1 cellular context compared by ENCODE assay signal in the genomic region with DNA sequence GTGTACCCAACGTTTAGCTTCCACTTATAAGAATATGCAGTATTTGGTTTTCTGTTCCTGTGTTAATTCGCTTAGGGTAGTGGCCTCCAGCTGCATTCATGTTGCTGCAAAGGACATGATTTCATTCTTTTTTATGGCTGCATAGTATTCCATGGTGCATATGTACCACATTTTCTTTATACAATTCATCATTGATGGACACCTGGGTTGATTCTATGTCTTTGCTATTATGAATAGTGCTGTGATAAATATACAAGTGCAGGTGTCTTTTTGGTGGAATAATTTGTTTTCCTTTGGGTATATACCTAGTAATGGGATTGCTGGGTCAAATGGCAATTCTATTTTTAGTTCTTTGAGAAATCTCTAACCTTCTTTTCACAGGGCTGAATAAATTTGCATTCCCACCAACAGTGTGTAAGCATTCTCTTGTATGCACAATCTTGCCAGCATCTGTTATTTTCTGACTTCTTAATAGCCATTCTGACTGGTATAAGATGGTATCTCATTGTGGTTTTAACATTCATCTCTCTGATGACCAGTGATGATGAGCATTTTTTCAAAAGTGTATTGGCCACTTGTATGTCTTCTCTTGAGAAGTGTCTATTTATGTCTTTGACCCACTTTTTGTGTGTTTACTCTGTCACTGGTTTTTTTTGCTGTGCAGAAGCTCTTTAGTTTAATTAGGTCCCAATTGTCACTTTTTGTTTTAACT.
TF ChIP-seq lines count a peak whose summit lies in the region.

No MANE protein-coding gene starts in this region.

TF ChIP-seq in GM12878, 131 proteins besides CTCF, POLR2A, EP300 and RAD21 (continued from another document and continues in another):
- TF ChIP-seq CEBPZ (IDR thresholded peaks at IDR 0.05; ENCODE audit: low read depth, low read length) (no peak), POU2F2 (IDR thresholded peaks at IDR 0.05; ENCODE audit: borderline replicate concordance, low read depth, low read length) (no peak), HDGF (IDR thresholded peaks at IDR 0.05) (no peak), JUNB (IDR thresholded peaks at IDR 0.05) (no peak), ZNF687 (IDR thresholded peaks at IDR 0.05) (peak; percentile 62), MEF2B (IDR thresholded peaks at IDR 0.05; ENCODE audit: partially characterized antibody, poor library complexity, severe bottlenecking) (peak; percentile 84), ZNF384 (IDR thresholded peaks at IDR 0.05; ENCODE audit: borderline replicate concordance, low read depth, low read length) (peak; percentile 60; the same call in 1 of the 2 replicates), DPF2 (IDR thresholded peaks at IDR 0.05) (no peak), YY1 (IDR thresholded peaks at IDR 0.05; ENCODE audit: low read depth, low read length) (no peak), MYC (IDR thresholded peaks at IDR 0.05; ENCODE audit: insufficient read depth, insufficient read length, insufficient replicate concordance, low read length, severe bottlenecking) (no peak), EGR1 (IDR thresholded peaks at IDR 0.05; ENCODE audit: borderline replicate concordance in 1 of 2, low read depth in 2 of 2, low read length in 2 of 2) (no peak), BACH1 (IDR thresholded peaks at IDR 0.05; ENCODE audit: borderline replicate concordance) (no peak), ZNF207 (IDR thresholded peaks at IDR 0.05; ENCODE audit: borderline replicate concordance) (no peak), USF1 (IDR thresholded peaks at IDR 0.05; ENCODE audit: borderline replicate concordance, extremely low read length, insufficient read depth, low read depth, low read length) (no peak), CBFB (IDR thresholded peaks at IDR 0.05; ENCODE audit: low read depth) (no peak), HDAC6 (IDR thresholded peaks at IDR 0.05; ENCODE audit: unreplicated experiment) (no peak), NFXL1 (IDR thresholded peaks at IDR 0.05; ENCODE audit: borderline replicate concordance) (no peak), BMI1 (IDR thresholded peaks at IDR 0.05; ENCODE audit: borderline replicate concordance) (no peak), MEF2A (IDR thresholded peaks at IDR 0.05; ENCODE audit: insufficient read depth, low read depth, low read length) (peak; percentile 61; the same call in 1 of the 2 replicates), ETV6 (conservative IDR thresholded peaks at IDR 0.05 in 1 of 2, IDR thresholded peaks at IDR 0.05 in 1 of 2; ENCODE audit: borderline replicate concordance in 1 of 2, low read depth in 1 of 2) (no peak), TBL1XR1 (IDR thresholded peaks at IDR 0.05; ENCODE audit: low read depth, low read length) (no peak), GABPA (IDR thresholded peaks at IDR 0.05; ENCODE audit: low read depth) (no peak), JUND (IDR thresholded peaks at IDR 0.05; ENCODE audit: low read depth, low read length) (no peak), TCF12 (IDR thresholded peaks at IDR 0.05; ENCODE audit: low read depth, low read length) (no peak), RBBP5 (conservative IDR thresholded peaks at IDR 0.05) (no peak), IRF4 (IDR thresholded peaks at IDR 0.05; ENCODE audit: low read depth, low read length) (no peak), MYB (IDR thresholded peaks at IDR 0.05; ENCODE audit: borderline replicate concordance, low read depth, low read length) (no peak), ZNF24 (IDR thresholded peaks at IDR 0.05) (no peak), MAX (IDR thresholded peaks at IDR 0.05; ENCODE audit: low read depth, low read length) (no peak), USF2 (IDR thresholded peaks at IDR 0.05; ENCODE audit: borderline replicate concordance, low read depth, low read length) (no peak), STAT1 (conservative IDR thresholded peaks at IDR 0.05) (no peak), HDAC2 (IDR thresholded peaks at IDR 0.05) (no peak), ZBTB11 (CRISPR knock-in tag; IDR thresholded peaks at IDR 0.05) (no peak), STAT3 (IDR thresholded peaks at IDR 0.05; ENCODE audit: low read depth, low read length) (no peak), PML (IDR thresholded peaks at IDR 0.05; ENCODE audit: low read length) (peak; percentile 48; the same call in 1 of the 2 replicates), SMAD1 (IDR thresholded peaks at IDR 0.05; ENCODE audit: low read depth, partially characterized antibody) (peak; percentile 22), SUZ12 (IDR thresholded peaks at IDR 0.05; ENCODE audit: unreplicated experiment) (no peak), SMARCA5 (IDR thresholded peaks at IDR 0.05) (peak; percentile 80; the same call in 1 of the 2 replicates), IKZF1 (conservative IDR thresholded peaks at IDR 0.05) (no peak)
- TF ChIP-seq, protein P1, sequence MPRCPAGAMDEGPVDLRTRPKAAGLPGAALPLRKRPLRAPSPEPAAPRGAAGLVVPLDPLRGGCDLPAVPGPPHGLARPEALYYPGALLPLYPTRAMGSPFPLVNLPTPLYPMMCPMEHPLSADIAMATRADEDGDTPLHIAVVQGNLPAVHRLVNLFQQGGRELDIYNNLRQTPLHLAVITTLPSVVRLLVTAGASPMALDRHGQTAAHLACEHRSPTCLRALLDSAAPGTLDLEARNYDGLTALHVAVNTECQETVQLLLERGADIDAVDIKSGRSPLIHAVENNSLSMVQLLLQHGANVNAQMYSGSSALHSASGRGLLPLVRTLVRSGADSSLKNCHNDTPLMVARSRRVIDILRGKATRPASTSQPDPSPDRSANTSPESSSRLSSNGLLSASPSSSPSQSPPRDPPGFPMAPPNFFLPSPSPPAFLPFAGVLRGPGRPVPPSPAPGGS (IDR thresholded peaks at IDR 0.05; ENCODE audit: borderline replicate concordance, insufficient read depth, low read depth, low read length, poor library complexity, severe bottlenecking), result peak; percentile 68
- TF ChIP-seq, protein P2, sequence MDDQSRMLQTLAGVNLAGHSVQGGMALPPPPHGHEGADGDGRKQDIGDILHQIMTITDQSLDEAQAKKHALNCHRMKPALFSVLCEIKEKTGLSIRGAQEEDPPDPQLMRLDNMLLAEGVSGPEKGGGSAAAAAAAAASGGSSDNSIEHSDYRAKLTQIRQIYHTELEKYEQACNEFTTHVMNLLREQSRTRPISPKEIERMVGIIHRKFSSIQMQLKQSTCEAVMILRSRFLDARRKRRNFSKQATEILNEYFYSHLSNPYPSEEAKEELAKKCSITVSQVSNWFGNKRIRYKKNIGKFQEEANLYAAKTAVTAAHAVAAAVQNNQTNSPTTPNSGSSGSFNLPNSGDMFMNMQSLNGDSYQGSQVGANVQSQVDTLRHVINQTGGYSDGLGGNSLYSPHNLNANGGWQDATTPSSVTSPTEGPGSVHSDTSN (IDR thresholded peaks at IDR 0.05; ENCODE audit: insufficient replicate concordance, low read depth, low read length), result no peak
- TF ChIP-seq, protein P3, sequence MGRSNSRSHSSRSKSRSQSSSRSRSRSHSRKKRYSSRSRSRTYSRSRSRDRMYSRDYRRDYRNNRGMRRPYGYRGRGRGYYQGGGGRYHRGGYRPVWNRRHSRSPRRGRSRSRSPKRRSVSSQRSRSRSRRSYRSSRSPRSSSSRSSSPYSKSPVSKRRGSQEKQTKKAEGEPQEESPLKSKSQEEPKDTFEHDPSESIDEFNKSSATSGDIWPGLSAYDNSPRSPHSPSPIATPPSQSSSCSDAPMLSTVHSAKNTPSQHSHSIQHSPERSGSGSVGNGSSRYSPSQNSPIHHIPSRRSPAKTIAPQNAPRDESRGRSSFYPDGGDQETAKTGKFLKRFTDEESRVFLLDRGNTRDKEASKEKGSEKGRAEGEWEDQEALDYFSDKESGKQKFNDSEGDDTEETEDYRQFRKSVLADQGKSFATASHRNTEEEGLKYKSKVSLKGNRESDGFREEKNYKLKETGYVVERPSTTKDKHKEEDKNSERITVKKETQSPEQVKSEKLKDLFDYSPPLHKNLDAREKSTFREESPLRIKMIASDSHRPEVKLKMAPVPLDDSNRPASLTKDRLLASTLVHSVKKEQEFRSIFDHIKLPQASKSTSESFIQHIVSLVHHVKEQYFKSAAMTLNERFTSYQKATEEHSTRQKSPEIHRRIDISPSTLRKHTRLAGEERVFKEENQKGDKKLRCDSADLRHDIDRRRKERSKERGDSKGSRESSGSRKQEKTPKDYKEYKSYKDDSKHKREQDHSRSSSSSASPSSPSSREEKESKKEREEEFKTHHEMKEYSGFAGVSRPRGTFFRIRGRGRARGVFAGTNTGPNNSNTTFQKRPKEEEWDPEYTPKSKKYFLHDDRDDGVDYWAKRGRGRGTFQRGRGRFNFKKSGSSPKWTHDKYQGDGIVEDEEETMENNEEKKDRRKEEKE (IDR thresholded peaks at IDR 0.05), result no peak
